ENCODE assay signal across 30 cellular contexts in genomic region chr1:215502081-215502480, GRCh38.
"Had no signal": no experiment of that assay in that cellular context is flagged by ENCODE, and none has a peak within 500 bp of the region (broad histone marks: within the 10 kb centered on the region; RNA-seq: fewer than 3 reads in every experiment).

No MANE protein-coding gene starts in this region.

- ATAC-seq: activated CD4-positive, alpha-beta T cell treated with anti-CD3 and anti-CD28 coated beads for 36 hours; activated CD8-positive, alpha-beta memory T cell treated with anti-CD3 and anti-CD28 coated beads, Interleukin-2, amount 10 ng/mL, durations not matched to agents 7 days and 5 days; activated CD8-positive, alpha-beta T cell treated with anti-CD3 and anti-CD28 coated beads, Interleukin-2, amount 10 ng/mL, durations not matched to agents 7 days and 5 days; activated naive CD4-positive, alpha-beta T cell treated with anti-CD3 and anti-CD28 coated beads, Interleukin-2, amount 50 U/mL, for 72 hours; activated T-cell treated with anti-CD3 and anti-CD28 coated beads, Interleukin-2, amount 50 U/mL, for 72 hours; gastroesophageal sphincter; heart right ventricle had no signal

- H3K4me3 ChIP-seq: cardiac muscle cell, colonic mucosa, esophagus muscularis mucosa, gastroesophageal sphincter, heart right ventricle had no signal

- H3K36me3 ChIP-seq: brain microvascular endothelial cell, cardiac muscle cell, colonic mucosa, esophagus muscularis mucosa, gastroesophageal sphincter, heart right ventricle had no signal

- H3K27ac ChIP-seq: brain microvascular endothelial cell, cardiac muscle cell, colonic mucosa, esophagus muscularis mucosa, gastroesophageal sphincter, heart right ventricle had no signal

- H3K27me3 ChIP-seq: brain microvascular endothelial cell, cardiac muscle cell, colonic mucosa, esophagus muscularis mucosa had no signal

- H3K27ac Mint-ChIP-seq: activated CD4-positive, alpha-beta memory T cell treated with anti-CD3 and anti-CD28 coated beads for 36 hours; activated CD4-positive, alpha-beta T cell treated with anti-CD3 and anti-CD28 coated beads for 36 hours; activated CD4-positive, alpha-beta T cell treated with anti-CD3 and anti-CD28 coated beads, Interleukin-2, amount 10 ng/mL, durations not matched to agents 24 days and 14 days; activated CD8-positive, alpha-beta memory T cell treated with anti-CD3 and anti-CD28 coated beads, Interleukin-2, amount 10 ng/mL, durations not matched to agents 7 days and 5 days; activated CD8-positive, alpha-beta T cell treated with anti-CD3 and anti-CD28 coated beads, Interleukin-2, amount 10 ng/mL, durations not matched to agents 7 days and 5 days; activated naive CD4-positive, alpha-beta T cell treated with anti-CD3 and anti-CD28 coated beads, Interleukin-2, amount 10 ng/mL, durations not matched to agents 7 days and 5 days; activated naive CD4-positive, alpha-beta T cell treated with anti-CD3 and anti-CD28 coated beads, Interleukin-2, amount 50 U/mL, for 72 hours; activated naive CD8-positive, alpha-beta T cell treated with anti-CD3 and anti-CD28 coated beads, Interleukin-2, amount 10 ng/mL, durations not matched to agents 7 days and 5 days; activated T-cell treated with anti-CD3 and anti-CD28 coated beads, Interleukin-2, amount 50 U/mL, for 24 hours; activated T-cell treated with anti-CD3 and anti-CD28 coated beads, Interleukin-2, amount 50 U/mL, for 72 hours had no signal

- H3K9me3 ChIP-seq: colonic mucosa, esophagus muscularis mucosa, gastroesophageal sphincter had no signal

- H3K4me1 Mint-ChIP-seq: activated CD4-positive, alpha-beta T cell treated with anti-CD3 and anti-CD28 coated beads for 36 hours; activated CD4-positive, alpha-beta T cell treated with anti-CD3 and anti-CD28 coated beads, Interleukin-2, amount 10 ng/mL, durations not matched to agents 24 days and 14 days; activated CD8-positive, alpha-beta memory T cell treated with anti-CD3 and anti-CD28 coated beads, Interleukin-2, amount 10 ng/mL, durations not matched to agents 7 days and 5 days; activated naive CD4-positive, alpha-beta T cell treated with anti-CD3 and anti-CD28 coated beads, Interleukin-2, amount 10 ng/mL, durations not matched to agents 7 days and 5 days; activated naive CD8-positive, alpha-beta T cell treated with anti-CD3 and anti-CD28 coated beads, Interleukin-2, amount 10 ng/mL, durations not matched to agents 7 days and 5 days had no signal

- H3K9me3 Mint-ChIP-seq: activated CD4-positive, alpha-beta memory T cell treated with anti-CD3 and anti-CD28 coated beads for 36 hours; activated CD4-positive, alpha-beta T cell treated with anti-CD3 and anti-CD28 coated beads, Interleukin-2, amount 10 ng/mL, durations not matched to agents 24 days and 14 days; activated naive CD4-positive, alpha-beta T cell treated with anti-CD3 and anti-CD28 coated beads, Interleukin-2, amount 10 ng/mL, durations not matched to agents 7 days and 5 days had no signal

- H3K4me1 ChIP-seq: colonic mucosa, esophagus muscularis mucosa, gastroesophageal sphincter, heart right ventricle had no signal

- H3K36me3 Mint-ChIP-seq: activated CD4-positive, alpha-beta memory T cell treated with anti-CD3 and anti-CD28 coated beads for 36 hours; activated CD8-positive, alpha-beta memory T cell treated with anti-CD3 and anti-CD28 coated beads, Interleukin-2, amount 10 ng/mL, durations not matched to agents 7 days and 5 days; activated naive CD4-positive, alpha-beta T cell treated with anti-CD3 and anti-CD28 coated beads, Interleukin-2, amount 10 ng/mL, durations not matched to agents 7 days and 5 days; activated naive CD4-positive, alpha-beta T cell treated with anti-CD3 and anti-CD28 coated beads, Interleukin-2, amount 50 U/mL, for 72 hours; activated naive CD8-positive, alpha-beta T cell treated with anti-CD3 and anti-CD28 coated beads, Interleukin-2, amount 10 ng/mL, durations not matched to agents 7 days and 5 days had no signal

- H3K4me3 Mint-ChIP-seq: activated CD4-positive, alpha-beta memory T cell treated with anti-CD3 and anti-CD28 coated beads for 36 hours; activated CD4-positive, alpha-beta T cell treated with anti-CD3 and anti-CD28 coated beads for 36 hours; activated CD4-positive, alpha-beta T cell treated with anti-CD3 and anti-CD28 coated beads, Interleukin-2, amount 10 ng/mL, durations not matched to agents 24 days and 14 days; activated CD8-positive, alpha-beta memory T cell treated with anti-CD3 and anti-CD28 coated beads, Interleukin-2, amount 10 ng/mL, durations not matched to agents 7 days and 5 days; activated CD8-positive, alpha-beta T cell treated with anti-CD3 and anti-CD28 coated beads, Interleukin-2, amount 10 ng/mL, durations not matched to agents 7 days and 5 days; activated naive CD4-positive, alpha-beta T cell treated with anti-CD3 and anti-CD28 coated beads, Interleukin-2, amount 10 ng/mL, durations not matched to agents 7 days and 5 days; activated naive CD8-positive, alpha-beta T cell treated with anti-CD3 and anti-CD28 coated beads, Interleukin-2, amount 10 ng/mL, durations not matched to agents 7 days and 5 days; activated T-cell treated with anti-CD3 and anti-CD28 coated beads, Interleukin-2, amount 50 U/mL, for 24 hours; activated T-cell treated with anti-CD3 and anti-CD28 coated beads, Interleukin-2, amount 50 U/mL, for 72 hours had no signal

- DNase-seq: activated CD4-positive, alpha-beta memory T cell treated with anti-CD3 and anti-CD28 coated beads for 36 hours; activated CD4-positive, alpha-beta T cell treated with anti-CD3 and anti-CD28 coated beads for 36 hours; activated CD4-positive, alpha-beta T cell treated with anti-CD3 and anti-CD28 coated beads, Interleukin-2, amount 10 ng/mL, durations not matched to agents 24 days and 14 days; activated CD4-positive, CD25-positive, alpha-beta regulatory T cell; activated CD4-positive, CD25-positive, alpha-beta regulatory T cell treated with anti-CD3 and anti-CD28 coated beads, Interleukin-2, amount 50 U/mL, for 72 hours; activated CD8-positive, alpha-beta memory T cell treated with anti-CD3 and anti-CD28 coated beads, Interleukin-2, amount 10 ng/mL, durations not matched to agents 7 days and 5 days; activated CD8-positive, alpha-beta memory T cell treated with anti-CD3 and anti-CD28 coated beads, Interleukin-2, amount 50 U/mL, for 4 hours; activated CD8-positive, alpha-beta T cell treated with anti-CD3 and anti-CD28 coated beads, Interleukin-2, amount 10 ng/mL, durations not matched to agents 7 days and 5 days; activated gamma-delta T cell; activated naive CD4-positive, alpha-beta T cell; activated naive CD4-positive, alpha-beta T cell treated with anti-CD3 and anti-CD28 coated beads, Interleukin-2, amount 10 ng/mL, durations not matched to agents 7 days and 5 days; activated naive CD8-positive, alpha-beta T cell treated with anti-CD3 and anti-CD28 coated beads, Interleukin-2, amount 10 ng/mL, durations not matched to agents 7 days and 5 days; activated T-cell treated with anti-CD3 and anti-CD28 coated beads, Interleukin-2, amount 50 U/mL, for 24 hours; activated T-cell treated with anti-CD3 and anti-CD28 coated beads, Interleukin-2, amount 50 U/mL, for 72 hours; brain microvascular endothelial cell; central memory CD4-positive, alpha-beta T cell; cerebellar nuclear complex; colonic mucosa; effector CD8-positive, alpha-beta T cell; erythroblast; foreskin melanocyte; heart right ventricle; T-helper 2 cell had no signal

- H3K27me3 Mint-ChIP-seq: activated CD4-positive, alpha-beta T cell treated with anti-CD3 and anti-CD28 coated beads, Interleukin-2, amount 10 ng/mL, durations not matched to agents 24 days and 14 days; activated CD8-positive, alpha-beta memory T cell treated with anti-CD3 and anti-CD28 coated beads, Interleukin-2, amount 10 ng/mL, durations not matched to agents 7 days and 5 days; activated naive CD4-positive, alpha-beta T cell treated with anti-CD3 and anti-CD28 coated beads, Interleukin-2, amount 10 ng/mL, durations not matched to agents 7 days and 5 days; activated naive CD8-positive, alpha-beta T cell treated with anti-CD3 and anti-CD28 coated beads, Interleukin-2, amount 10 ng/mL, durations not matched to agents 7 days and 5 days had no signal

- FAIRE-seq: astrocyte, endometrium, endothelial cell of umbilical vein had no signal
